Comparison of ENCODE assay signal across 23 cellular contexts in the genomic region with DNA sequence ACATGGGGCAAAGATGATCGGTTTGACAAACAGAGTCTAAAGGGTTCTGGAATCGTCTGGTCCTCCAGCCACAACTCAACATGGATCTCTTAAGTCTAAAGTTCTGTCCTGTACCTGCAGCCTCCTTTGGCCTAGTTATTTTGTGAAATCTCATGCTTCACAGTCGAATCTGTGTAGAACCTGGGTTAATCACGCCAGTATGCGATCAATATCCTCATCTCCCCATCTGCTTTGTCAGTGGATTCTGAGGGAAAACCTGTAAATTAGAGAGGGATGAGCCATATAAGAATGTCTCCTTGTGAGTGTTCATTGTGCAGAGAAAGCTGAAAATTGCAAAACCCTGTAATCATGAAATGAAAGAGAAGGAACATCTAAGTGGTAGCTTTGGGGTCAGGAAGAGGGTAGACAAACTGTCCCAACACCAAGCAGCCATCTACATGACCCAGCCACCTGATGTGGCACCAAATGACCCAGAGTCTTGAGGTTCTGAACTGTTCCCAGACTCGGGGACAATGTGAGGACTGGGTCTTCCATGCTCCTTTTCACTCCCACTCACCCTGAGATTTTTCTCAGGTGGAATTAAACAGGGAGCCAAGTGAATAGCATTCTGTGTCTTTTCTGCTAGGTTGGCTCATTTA.
A peak's percentile ranks its signal among the peaks of the same experiment; 100 is the strongest.
DNase-seq lines count a peak whose midpoint lies in the region; ATAC-seq, FAIRE-seq and TF ChIP-seq lines count a peak whose summit lies in the region.
"Had no signal": no experiment of that assay in that cellular context is flagged by ENCODE, and none has a peak within 500 bp of the region (broad histone marks: within the 10 kb centered on the region; RNA-seq: fewer than 3 reads in every experiment).

No MANE protein-coding gene starts in this region.

- POLR2A ChIA-PET in CD4-positive, alpha-beta T cell (lab: Charles Lee): no interaction called here

- peaks cover 75% of the 10 kb centered on the region for H3K4me1 Mint-ChIP-seq in brain
- H3K4me1 Mint-ChIP-seq in CD4-positive, alpha-beta T cell (ENCODE audit: low read depth): no peaks in the 10 kb centered on the region
- H3K4me1 Mint-ChIP-seq: B cell; CD4-positive, CD25-positive, alpha-beta regulatory T cell; CD8-positive, alpha-beta memory T cell had no signal

- H3K27me3 ChIP-seq in right atrium auricular region (no peaks in the 10 kb centered on the region), neural cell (ENCODE audit: insufficient read depth, low read depth, low read length) (no peaks in the 10 kb centered on the region), MG63 (no peaks in the 10 kb centered on the region)
- H3K27me3 ChIP-seq in CD4-positive, alpha-beta T cell (ENCODE audit: control insufficient read depth, insufficient read depth, low read length): no peaks in the 10 kb centered on the region
- H3K27me3 ChIP-seq: BLaER1 had no signal

- H3K4me2 ChIP-seq in neural cell (ENCODE audit: low read length): peak overlapping the region; percentile 10
- H3K4me2 ChIP-seq: BLaER1 had no signal

- no peak overlapping the region for H2AFZ ChIP-seq in neural cell (ENCODE audit: low read depth, low read length)

- no peaks in the 10 kb centered on the region for H3K36me3 Mint-ChIP-seq in brain
- H3K36me3 Mint-ChIP-seq in CD4-positive, alpha-beta T cell (ENCODE audit: low read depth): no peaks in the 10 kb centered on the region
- H3K36me3 Mint-ChIP-seq: CD4-positive, CD25-positive, alpha-beta regulatory T cell; CD8-positive, alpha-beta memory T cell had no signal

- CTCF ChIA-PET in CD4-positive, alpha-beta T cell (lab: Charles Lee): no interaction called here

- H3K4me1 ChIP-seq in right atrium auricular region: peaks cover 0 to 29% of the 10 kb centered on the region in 2 donors
- H3K4me1 ChIP-seq: HAP-1 had no signal

- TF ChIP-seq CTCF in right atrium auricular region (IDR thresholded peaks at IDR 0.05): no peak
- TF ChIP-seq CTCF in D721Med (IDR thresholded peaks at IDR 0.05; ENCODE audit: insufficient read depth, missing control alignments): no peak
- no peak for TF ChIP-seq CTCF in brain (conservative IDR thresholded peaks at IDR 0.05)
- no peak for TF ChIP-seq CTCF in neural cell (IDR thresholded peaks at IDR 0.05; ENCODE audit: poor library complexity, severe bottlenecking)
- TF ChIP-seq CTCF in CD4-positive, alpha-beta T cell (IDR thresholded peaks at IDR 0.05): no peak

- FAIRE-seq in D721Med (lab: Jason Lieb, UNC): peak; percentile 80
- FAIRE-seq: A204.1, GM12891, H54 had no signal

- TF ChIP-seq EP300 in neural cell (conservative IDR thresholded peaks at IDR 0.05; ENCODE audit: poor library complexity, severe bottlenecking): no peak

- intact Hi-C loops in cardiac septum (cut with DNase I): no loop called here
- intact Hi-C loops in CD4-positive, alpha-beta T cell (cut with DNase I, micrococcal nuclease): no loop called here

- H3F3A ChIP-seq in neural cell (ENCODE audit: insufficient read depth, low read length, poor library complexity, severe bottlenecking): peaks cover 7% of the 10 kb centered on the region

- peak overlapping the region; percentile 55 for H3K9ac ChIP-seq in neural cell (ENCODE audit: low read length)
- H3K9ac ChIP-seq: BLaER1 had no signal

- no peak for DNase-seq in right atrium auricular region (ENCODE audit: low spot score)
- DNase-seq in cardiac septum (ENCODE audit: low spot score): no peak
- DNase-seq in D721Med (ENCODE audit: insufficient read length, low spot score): no peak
- DNase-seq in CD4-positive, alpha-beta T cell: no peak
- no peak for DNase-seq in MG63
- DNase-seq: CD4-positive, CD25-positive, alpha-beta regulatory T cell; CD8-positive, alpha-beta memory T cell; DMS53; DMS79 treated with DMSO at 0.1 percent for 48 hours; GF-D8; GOT3; HFFc6 had no signal

- no peaks in the 10 kb centered on the region for H4K20me1 ChIP-seq in neural cell (ENCODE audit: insufficient read depth)
- H4K20me1 ChIP-seq: BLaER1 had no signal

- ATAC-seq in CD4-positive, alpha-beta T cell (ENCODE audit: poor library complexity): no peak
- ATAC-seq in HG03342 (IDR thresholded peaks at IDR 0.05; ENCODE audit: unreplicated experiment): no peak

- H3K27ac ChIP-seq in right atrium auricular region (peak overlapping the region; percentile 28 to 61), neural cell (ENCODE audit: low read length) (peak overlapping the region; percentile 92)
- no peak overlapping the region for H3K27ac ChIP-seq in CD4-positive, alpha-beta T cell (ENCODE audit: low read depth, low read length)
- H3K27ac ChIP-seq: 22Rv1, BLaER1, C4-2B had no signal

- H3K9me3 Mint-ChIP-seq in brain: peaks cover 0 to 2% (median 0%) of the 10 kb centered on the region in 5 experiments
- H3K9me3 Mint-ChIP-seq in CD4-positive, alpha-beta T cell: no peaks in the 10 kb centered on the region
- H3K9me3 Mint-ChIP-seq: CD4-positive, CD25-positive, alpha-beta regulatory T cell; CD8-positive, alpha-beta memory T cell; HFFc6 had no signal

- no peak for TF ChIP-seq RAD21 in neural cell (conservative IDR thresholded peaks at IDR 0.05)

- H3K27me3 Mint-ChIP-seq in brain: no peaks in the 10 kb centered on the region
- peaks cover 20% of the 10 kb centered on the region for H3K27me3 Mint-ChIP-seq in CD4-positive, alpha-beta T cell

- H3K79me2 ChIP-seq in neural cell (replicated peaks; ENCODE audit: insufficient read depth, low read length): no peaks in the 10 kb centered on the region

- H3K4me3 Mint-ChIP-seq in brain: no peak overlapping the region
- H3K4me3 Mint-ChIP-seq in CD4-positive, alpha-beta T cell: no peak overlapping the region
- H3K4me3 Mint-ChIP-seq: B cell; CD4-positive, CD25-positive, alpha-beta regulatory T cell; CD8-positive, alpha-beta memory T cell; HFFc6 had no signal

- H3K27ac Mint-ChIP-seq in brain: peak overlapping the region; percentile 33 to 92 (median 54)
- no peak overlapping the region for H3K27ac Mint-ChIP-seq in CD4-positive, alpha-beta T cell
- H3K27ac Mint-ChIP-seq: B cell; CD4-positive, CD25-positive, alpha-beta regulatory T cell; HFFc6 had no signal

- H3K36me3 ChIP-seq in right atrium auricular region: no peaks in the 10 kb centered on the region
- H3K36me3 ChIP-seq in neural cell (ENCODE audit: insufficient read depth, low read length): no peaks in the 10 kb centered on the region
- H3K36me3 ChIP-seq in MG63: no peaks in the 10 kb centered on the region
- H3K36me3 ChIP-seq: BLaER1, HAP-1 had no signal

- H3K9me3 ChIP-seq in right atrium auricular region: no peaks in the 10 kb centered on the region
- no peaks in the 10 kb centered on the region for H3K9me3 ChIP-seq in neural cell (ENCODE audit: low read length)
- H3K9me3 ChIP-seq in CD4-positive, alpha-beta T cell (ENCODE audit: control insufficient read depth, low read length): no peaks in the 10 kb centered on the region
- no peaks in the 10 kb centered on the region for H3K9me3 ChIP-seq in MG63
- H3K9me3 ChIP-seq: BLaER1, HAP-1 had no signal

- no peaks in the 10 kb centered on the region for H3K9me2 ChIP-seq in neural cell (ENCODE audit: insufficient read depth, low read length)

- H3K4me3 ChIP-seq in right atrium auricular region: no peak overlapping the region
- peak overlapping the region; percentile 44 for H3K4me3 ChIP-seq in neural cell (ENCODE audit: low read length)
- H3K4me3 ChIP-seq in MG63: no peak overlapping the region
- H3K4me3 ChIP-seq: BLaER1, HAP-1 had no signal

TF ChIP-seq in neural cell, 6 proteins besides CTCF, POLR2A, EP300 and RAD21:
- TF ChIP-seq POLR2AphosphoS5 (IDR thresholded peaks at IDR 0.05) (no peak), SMC3 (conservative IDR thresholded peaks at IDR 0.05; ENCODE audit: poor library complexity) (no peak), EZH2 (IDR thresholded peaks at IDR 0.05; ENCODE audit: borderline replicate concordance, insufficient read depth, low read length, poor library complexity, severe bottlenecking) (no peak), TAF1 (IDR thresholded peaks at IDR 0.05; ENCODE audit: low read depth) (no peak), MXI1 (conservative IDR thresholded peaks at IDR 0.05; ENCODE audit: poor library complexity, severe bottlenecking) (no peak)
- TF ChIP-seq, protein P1, sequence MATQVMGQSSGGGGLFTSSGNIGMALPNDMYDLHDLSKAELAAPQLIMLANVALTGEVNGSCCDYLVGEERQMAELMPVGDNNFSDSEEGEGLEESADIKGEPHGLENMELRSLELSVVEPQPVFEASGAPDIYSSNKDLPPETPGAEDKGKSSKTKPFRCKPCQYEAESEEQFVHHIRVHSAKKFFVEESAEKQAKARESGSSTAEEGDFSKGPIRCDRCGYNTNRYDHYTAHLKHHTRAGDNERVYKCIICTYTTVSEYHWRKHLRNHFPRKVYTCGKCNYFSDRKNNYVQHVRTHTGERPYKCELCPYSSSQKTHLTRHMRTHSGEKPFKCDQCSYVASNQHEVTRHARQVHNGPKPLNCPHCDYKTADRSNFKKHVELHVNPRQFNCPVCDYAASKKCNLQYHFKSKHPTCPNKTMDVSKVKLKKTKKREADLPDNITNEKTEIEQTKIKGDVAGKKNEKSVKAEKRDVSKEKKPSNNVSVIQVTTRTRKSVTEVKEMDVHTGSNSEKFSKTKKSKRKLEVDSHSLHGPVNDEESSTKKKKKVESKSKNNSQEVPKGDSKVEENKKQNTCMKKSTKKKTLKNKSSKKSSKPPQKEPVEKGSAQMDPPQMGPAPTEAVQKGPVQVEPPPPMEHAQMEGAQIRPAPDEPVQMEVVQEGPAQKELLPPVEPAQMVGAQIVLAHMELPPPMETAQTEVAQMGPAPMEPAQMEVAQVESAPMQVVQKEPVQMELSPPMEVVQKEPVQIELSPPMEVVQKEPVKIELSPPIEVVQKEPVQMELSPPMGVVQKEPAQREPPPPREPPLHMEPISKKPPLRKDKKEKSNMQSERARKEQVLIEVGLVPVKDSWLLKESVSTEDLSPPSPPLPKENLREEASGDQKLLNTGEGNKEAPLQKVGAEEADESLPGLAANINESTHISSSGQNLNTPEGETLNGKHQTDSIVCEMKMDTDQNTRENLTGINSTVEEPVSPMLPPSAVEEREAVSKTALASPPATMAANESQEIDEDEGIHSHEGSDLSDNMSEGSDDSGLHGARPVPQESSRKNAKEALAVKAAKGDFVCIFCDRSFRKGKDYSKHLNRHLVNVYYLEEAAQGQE (IDR thresholded peaks at IDR 0.05; ENCODE audit: borderline replicate concordance): no peak
